ENCODE assay signal across 2 cellular contexts in genomic region chr17:43367588-43368242, GRCh38.
TF ChIP-seq lines count a peak whose summit lies in the region.

No MANE protein-coding gene starts in this region.

TF ChIP-seq in HEK293, 187 proteins besides CTCF, POLR2A, EP300 and RAD21 (continued from another document and continues in another):
- 0 out of 2 replicates have a peak, but pooled peaks have one; percentile 32 for TF ChIP-seq ZNF518A (tag by site-specific recombination; conservative IDR thresholded peaks at IDR 0.05; ENCODE audit: low read depth)
- peak; percentile 80 for TF ChIP-seq ZNF701 (tag by site-specific recombination; IDR thresholded peaks at IDR 0.05)
- TF ChIP-seq ZBTB20 (tag by site-specific recombination; IDR thresholded peaks at IDR 0.05), result no peak
- no peak; the same call in none of the 2 replicates for TF ChIP-seq ZXDB (tag by site-specific recombination; IDR thresholded peaks at IDR 0.05)
- no peak for TF ChIP-seq ZNF510 (tag by site-specific recombination; IDR thresholded peaks at IDR 0.05; ENCODE audit: insufficient replicate concordance)
- TF ChIP-seq ZNF639 (tag by site-specific recombination; IDR thresholded peaks at IDR 0.05), result peak; percentile 55; the same call in 1 of the 2 replicates
- TF ChIP-seq ZNF248 (tag by site-specific recombination; IDR thresholded peaks at IDR 0.05), result no peak
- no peak for TF ChIP-seq ZNF777 (tag by site-specific recombination; IDR thresholded peaks at IDR 0.05; ENCODE audit: borderline replicate concordance)
- no peak for TF ChIP-seq ZNF571 (tag by site-specific recombination; IDR thresholded peaks at IDR 0.05)
- TF ChIP-seq ZNF677 (tag by site-specific recombination; IDR thresholded peaks at IDR 0.05), result no peak
- TF ChIP-seq ZNF658 (tag by site-specific recombination; IDR thresholded peaks at IDR 0.05), result no peak
- no peak for TF ChIP-seq MYNN (tag by site-specific recombination; IDR thresholded peaks at IDR 0.05; ENCODE audit: borderline replicate concordance)
- TF ChIP-seq KLF17 (tag by site-specific recombination; IDR thresholded peaks at IDR 0.05), result peak; percentile 45; the same call in 1 of the 2 replicates
- peak; percentile 96 for TF ChIP-seq ZNF624 (tag by site-specific recombination; IDR thresholded peaks at IDR 0.05)
- TF ChIP-seq ZSCAN18 (tag by site-specific recombination; IDR thresholded peaks at IDR 0.05), result peak; percentile 90; the same call in 1 of the 2 replicates
- TF ChIP-seq ZNF768 (tag by site-specific recombination; IDR thresholded peaks at IDR 0.05), result peak; percentile 76; the same call in 1 of the 2 replicates
- TF ChIP-seq ZNF529 (tag by site-specific recombination; IDR thresholded peaks at IDR 0.05; ENCODE audit: insufficient replicate concordance), result no peak
- no peak for TF ChIP-seq ZNF792 (tag by site-specific recombination; IDR thresholded peaks at IDR 0.05)
- no peak for TF ChIP-seq ZNF621 (tag by site-specific recombination; IDR thresholded peaks at IDR 0.05)

TF ChIP-seq in SK-N-SH, 30 proteins besides CTCF, POLR2A, EP300 and RAD21 (continued from another document):
- TF ChIP-seq PBX3 (IDR thresholded peaks at IDR 0.05), result peak; percentile 45
- TF ChIP-seq EZH2phosphoT487 (IDR thresholded peaks at IDR 0.05; ENCODE audit: borderline replicate concordance, low read depth), result no peak
- peak; percentile 36; the same call in 1 of the 2 replicates for TF ChIP-seq JUND (IDR thresholded peaks at IDR 0.05)
- no peak for TF ChIP-seq FOXM1 (IDR thresholded peaks at IDR 0.05; ENCODE audit: low read depth)
- TF ChIP-seq YY1 (IDR thresholded peaks at IDR 0.05; ENCODE audit: low read depth), result 0 out of 2 replicates have a peak, but pooled peaks have one; percentile 57
- 0 out of 2 replicates have a peak, but pooled peaks have one; percentile 12 for TF ChIP-seq GABPA (IDR thresholded peaks at IDR 0.05; ENCODE audit: low read depth)
- peak; percentile 100 for TF ChIP-seq SIN3A (IDR thresholded peaks at IDR 0.05; ENCODE audit: borderline replicate concordance, low read depth, low read length)
- no peak for TF ChIP-seq FOSL2 (IDR thresholded peaks at IDR 0.05; ENCODE audit: borderline replicate concordance, low read depth)
- TF ChIP-seq CHD2 (IDR thresholded peaks at IDR 0.05; ENCODE audit: low read length, partially characterized antibody), result peak; percentile 55
- TF ChIP-seq POLR2AphosphoS5 (IDR thresholded peaks at IDR 0.05; ENCODE audit: low read depth, low read length), result peak; percentile 100
- TF ChIP-seq USF1 (IDR thresholded peaks at IDR 0.05; ENCODE audit: borderline replicate concordance, low read depth), result no peak
- peak; percentile 28; the same call in 1 of the 2 replicates for TF ChIP-seq NFIC (IDR thresholded peaks at IDR 0.05; ENCODE audit: borderline replicate concordance)
- TF ChIP-seq MAX (IDR thresholded peaks at IDR 0.05; ENCODE audit: low read depth), result peak; percentile 36; the same call in 1 of the 2 replicates
- TF ChIP-seq ZBTB33 (IDR thresholded peaks at IDR 0.05; ENCODE audit: borderline replicate concordance, low read depth), result peak; percentile 81; the same call in 1 of the 2 replicates
- 0 out of 2 replicates have a peak, but pooled peaks have one; percentile 33 for TF ChIP-seq GATA2 (CRISPR knock-in tag; IDR thresholded peaks at IDR 0.05)
- TF ChIP-seq MXI1 (IDR thresholded peaks at IDR 0.05; ENCODE audit: low read depth, low read length), result peak; percentile 36; the same call in 1 of the 2 replicates
- no peak for TF ChIP-seq SMC3 (IDR thresholded peaks at IDR 0.05; ENCODE audit: low read depth, low read length)
- no peak for TF ChIP-seq MEF2A (IDR thresholded peaks at IDR 0.05; ENCODE audit: borderline replicate concordance, low read depth)
- TF ChIP-seq TEAD4 (IDR thresholded peaks at IDR 0.05; ENCODE audit: borderline replicate concordance, insufficient read depth), result peak; percentile 72; the same call in 1 of the 2 replicates
- TF ChIP-seq FOXJ3 (CRISPR knock-in tag; IDR thresholded peaks at IDR 0.05), result no peak
- TF ChIP-seq USF2 (IDR thresholded peaks at IDR 0.05; ENCODE audit: borderline replicate concordance, low read depth, low read length), result no peak
- TF ChIP-seq NRF1 (IDR thresholded peaks at IDR 0.05; ENCODE audit: low read depth, low read length), result no peak
TF ChIP-seq in SK-N-SH: peak in this region for 17.
